In genomic region chr11:117825538-117826359, GRCh38 we compare ENCODE assay signal across 1 cellular context.
TF ChIP-seq lines count a peak whose summit lies in the region.

No MANE protein-coding gene starts in this region.

TF ChIP-seq in H1, 55 proteins besides CTCF, POLR2A, EP300 and RAD21:
- TF ChIP-seq ASH2L (IDR thresholded peaks at IDR 0.05; ENCODE audit: low read length) (no peak), RXRA (IDR thresholded peaks at IDR 0.05; ENCODE audit: insufficient read depth, low read depth, low read length) (no peak), RNF2 (IDR thresholded peaks at IDR 0.05; ENCODE audit: borderline replicate concordance, low read depth, low read length, missing control alignments, poor library complexity, severe bottlenecking) (no peak), CTBP2 (IDR thresholded peaks at IDR 0.05; ENCODE audit: borderline replicate concordance, insufficient read depth, insufficient read length, low read length) (no peak), E2F6 (IDR thresholded peaks at IDR 0.05) (no peak), CBX8 (IDR thresholded peaks at IDR 0.05; ENCODE audit: borderline replicate concordance, low read depth, low read length) (no peak), SRF (IDR thresholded peaks at IDR 0.05; ENCODE audit: low read depth, low read length) (no peak), CEBPB (IDR thresholded peaks at IDR 0.05; ENCODE audit: low read depth, low read length) (no peak), SIRT6 (IDR thresholded peaks at IDR 0.05; ENCODE audit: low read length) (no peak), FOSL1 (IDR thresholded peaks at IDR 0.05; ENCODE audit: insufficient read depth, low read depth, low read length) (no peak), SUZ12 (IDR thresholded peaks at IDR 0.05; ENCODE audit: low read length) (no peak), SIN3A (conservative IDR thresholded peaks at IDR 0.05 in 1 of 2, IDR thresholded peaks at IDR 0.05 in 1 of 2; ENCODE audit: low read depth in 1 of 2, low read length in 2 of 2) (no peak), POLR2AphosphoS5 (IDR thresholded peaks at IDR 0.05; ENCODE audit: low read depth, low read length) (no peak), CHD7 (IDR thresholded peaks at IDR 0.05; ENCODE audit: insufficient replicate concordance, low read length) (no peak), TAF1 (IDR thresholded peaks at IDR 0.05; ENCODE audit: low read depth, low read length) (no peak), PHF8 (conservative IDR thresholded peaks at IDR 0.05; ENCODE audit: low read depth, low read length) (no peak)
